ENCODE assay signal across 25 cellular contexts in genomic region chr5:42036379-42036778, GRCh38.
"Had no signal": no experiment of that assay in that cellular context is flagged by ENCODE, and none has a peak within 500 bp of the region (broad histone marks: within the 10 kb centered on the region; RNA-seq: fewer than 3 reads in every experiment).

No MANE protein-coding gene starts in this region.

- H3K4me3 Mint-ChIP-seq: dendritic cell treated with granulocyte-macrophage colony-stimulating factor and Interleukin-4, amounts not matched to agents 40 ng/mL and 50 ng/mL, for 4 days; effector memory CD8-positive, alpha-beta T cell had no signal

- H3K27ac Mint-ChIP-seq: dendritic cell treated with granulocyte-macrophage colony-stimulating factor and Interleukin-4, amounts not matched to agents 40 ng/mL and 50 ng/mL, for 4 days; effector memory CD8-positive, alpha-beta T cell had no signal

- H3K36me3 ChIP-seq: colonic mucosa, esophagus muscularis mucosa, esophagus squamous epithelium, gastrocnemius medialis, gastroesophageal sphincter, heart left ventricle, heart right ventricle had no signal

- H3K27ac ChIP-seq: colonic mucosa, coronary artery, dorsolateral prefrontal cortex, epithelial cell of prostate, esophagus muscularis mucosa, esophagus squamous epithelium, foreskin keratinocyte, gastrocnemius medialis, gastroesophageal sphincter, heart left ventricle, heart right ventricle, hepatocyte had no signal

- H3K4me1 ChIP-seq: colonic mucosa, esophagus muscularis mucosa, esophagus squamous epithelium, foreskin keratinocyte, gastrocnemius medialis, gastroesophageal sphincter, heart left ventricle, heart right ventricle had no signal

- ATAC-seq: effector memory CD8-positive, alpha-beta T cell; esophagus mucosa; foreskin keratinocyte; gastrocnemius medialis; gastroesophageal sphincter; heart left ventricle; heart right ventricle had no signal

- H3K9me3 Mint-ChIP-seq: dendritic cell treated with granulocyte-macrophage colony-stimulating factor and Interleukin-4, amounts not matched to agents 40 ng/mL and 50 ng/mL, for 4 days; effector memory CD8-positive, alpha-beta T cell had no signal

- H3K27me3 Mint-ChIP-seq: dendritic cell treated with granulocyte-macrophage colony-stimulating factor and Interleukin-4, amounts not matched to agents 40 ng/mL and 50 ng/mL, for 4 days had no signal

- DNase-seq: colonic mucosa; cortex of kidney; dermis blood vessel endothelial cell; dorsolateral prefrontal cortex; effector CD4-positive, alpha-beta T cell; effector CD8-positive, alpha-beta T cell; effector memory CD4-positive, alpha-beta T cell; effector memory CD8-positive, alpha-beta T cell; erythroblast; esophagus squamous epithelium; foreskin fibroblast; foreskin keratinocyte; foreskin melanocyte; gastrocnemius medialis; glutamatergic neuron; head of caudate nucleus; heart left ventricle; heart right ventricle had no signal

- H3K27me3 ChIP-seq: colonic mucosa, esophagus muscularis mucosa, esophagus squamous epithelium, foreskin keratinocyte, gastrocnemius medialis, gastroesophageal sphincter, heart left ventricle, hepatocyte had no signal

- H3K4me3 ChIP-seq: colonic mucosa, coronary artery, dorsolateral prefrontal cortex, esophagus muscularis mucosa, esophagus squamous epithelium, gastrocnemius medialis, gastroesophageal sphincter, heart left ventricle, heart right ventricle, hepatocyte had no signal

- H3K9me3 ChIP-seq: colonic mucosa, esophagus muscularis mucosa, esophagus squamous epithelium, gastrocnemius medialis, gastroesophageal sphincter, heart left ventricle, heart right ventricle had no signal
